Comparison of ENCODE assay signal across 21 cellular contexts in genomic region chr9:106149956-106150355, GRCh38.
DNase-seq lines count a peak whose midpoint lies in the region; ATAC-seq, FAIRE-seq and TF ChIP-seq lines count a peak whose summit lies in the region.
"Had no signal": no experiment of that assay in that cellular context is flagged by ENCODE, and none has a peak within 500 bp of the region (broad histone marks: within the 10 kb centered on the region; RNA-seq: fewer than 3 reads in every experiment).

No MANE protein-coding gene starts in this region.

- no peaks in the 10 kb centered on the region for H3K36me3 Mint-ChIP-seq in activated T-cell treated with anti-CD3 and anti-CD28 coated beads, Interleukin-2, amount 50 U/mL, for 72 hours (ENCODE audit: insufficient read depth in 2 of 2)
- H3K36me3 Mint-ChIP-seq: CD8-positive, alpha-beta T cell had no signal

- ATAC-seq in HepG2 (no peak), right lobe of liver (peak; percentile 78 to 87 (median 84)), GM21367 (IDR thresholded peaks at IDR 0.05; ENCODE audit: unreplicated experiment) (no peak)
- no peak for ATAC-seq in activated T-cell treated with anti-CD3 and anti-CD28 coated beads, Interleukin-2, amount 50 U/mL, for 72 hours (replicated peaks in 1 of 2)
- ATAC-seq: A549; CD8-positive, alpha-beta T cell had no signal

- TF ChIP-seq RAD21 in liver (IDR thresholded peaks at IDR 0.05) (peak; percentile 6 to 33), HepG2 (CRISPR knock-in tag; IDR thresholded peaks at IDR 0.05) (no peak)

- H3K27me3 ChIP-seq in liver (ENCODE audit: control insufficient read depth in 4 of 4, insufficient read depth in 4 of 4, low read length in 3 of 4), result no peaks in the 10 kb centered on the region
- H3K27me3 ChIP-seq in HepG2 (ENCODE audit: control insufficient read depth in 1 of 2, insufficient read depth in 2 of 2, low read length in 2 of 2), result no peaks in the 10 kb centered on the region
- no peaks in the 10 kb centered on the region for H3K27me3 ChIP-seq in right lobe of liver
- H3K27me3 ChIP-seq: BLaER1 treated with 17β-estradiol and CSF1 and Interleukin-3, amounts not matched to agents 10 nM and 100 nM had no signal

- CTCF ChIA-PET in HepG2 (lab: Yijun Ruan, JAX; ENCODE audit: low intra/inter-chr PET ratio, low total read pairs), result no interaction called here

- POLR2A ChIA-PET in HepG2 (lab: Yijun Ruan, JAX), result no interaction called here

- TF ChIP-seq CTCF in liver (IDR thresholded peaks at IDR 0.05; ENCODE audit: low read depth, low read length, missing input control), result no peak
- no peak for TF ChIP-seq CTCF in HepG2 (CRISPR knock-in tag; IDR thresholded peaks at IDR 0.05)
- no peak for TF ChIP-seq CTCF in LNCaP clone FGC (IDR thresholded peaks at IDR 0.05; ENCODE audit: control insufficient read depth, extremely low read depth, insufficient read depth)
- TF ChIP-seq CTCF in right lobe of liver (IDR thresholded peaks at IDR 0.05), result no peak

- no peak for TF ChIP-seq EP300 in HepG2 (IDR thresholded peaks at IDR 0.05; ENCODE audit: low read depth in 2 of 2, low read length in 2 of 2)
- TF ChIP-seq EP300 in HepG2 (CRISPR knock-in tag; IDR thresholded peaks at IDR 0.05; ENCODE audit: borderline replicate concordance), result no peak

- H3K9ac ChIP-seq in liver (ENCODE audit: low read depth in 1 of 2, low read length in 2 of 2), result no peak overlapping the region
- no peak overlapping the region for H3K9ac ChIP-seq in HepG2 (ENCODE audit: insufficient read depth, low read depth, low read length)
- H3K9ac ChIP-seq: BLaER1 treated with 17β-estradiol and CSF1 and Interleukin-3, amounts not matched to agents 10 nM and 100 nM had no signal

- H3K27ac ChIP-seq in liver (ENCODE audit: low read depth in 1 of 2, low read length in 2 of 2) (no peak overlapping the region), HepG2 (ENCODE audit: extremely low read length, insufficient read depth, low read length) (no peak overlapping the region), right lobe of liver (no peak overlapping the region)
- H3K27ac ChIP-seq: A549; BLaER1 treated with 17β-estradiol and CSF1 and Interleukin-3, amounts not matched to agents 10 nM and 100 nM had no signal

- no peak for DNase-seq in HepG2 (ENCODE audit: low spot score)
- DNase-seq in LNCaP clone FGC (ENCODE audit: low read depth), result peak; percentile 90
- peak; percentile 1 for DNase-seq in kidney glomerular epithelial cell (lab: John Stamatoyannopoulos, UW)
- DNase-seq in right lobe of liver, result no peak
- DNase-seq in activated T-cell treated with anti-CD3 and anti-CD28 coated beads, Interleukin-2, amount 50 U/mL, for 72 hours, result no peak
- DNase-seq in activated CD4-positive, alpha-beta T cell treated with anti-CD3 and anti-CD28 coated beads, Interleukin-2, amount 50 U/mL, for 1 hour, result no peak
- DNase-seq: AML-193; Caco-2; Calu3; CD4-positive, alpha-beta T cell; CD8-positive, alpha-beta T cell; DMS79 treated with DMSO at 0.1 percent for 48 hours; GF-D8 had no signal

- H3K79me2 ChIP-seq in HepG2 (ENCODE audit: insufficient read depth, low read length), result no peaks in the 10 kb centered on the region

- H3K27me3 Mint-ChIP-seq in activated T-cell treated with anti-CD3 and anti-CD28 coated beads, Interleukin-2, amount 50 U/mL, for 72 hours (ENCODE audit: low read depth), result no peaks in the 10 kb centered on the region
- H3K27me3 Mint-ChIP-seq: B cell; CD4-positive, alpha-beta T cell had no signal

- no peak for FAIRE-seq in HepG2 (lab: Jason Lieb, UNC)
- FAIRE-seq: A549, D721Med, G401.6, GM12891 had no signal

- no peak overlapping the region for H3K4me2 ChIP-seq in HepG2 (ENCODE audit: low read depth, low read length)
- H3K4me2 ChIP-seq: A549; BLaER1 treated with 17β-estradiol and CSF1 and Interleukin-3, amounts not matched to agents 10 nM and 100 nM had no signal

- no peak overlapping the region for H3K27ac Mint-ChIP-seq in activated T-cell treated with anti-CD3 and anti-CD28 coated beads, Interleukin-2, amount 50 U/mL, for 72 hours
- H3K27ac Mint-ChIP-seq: B cell; CD4-positive, alpha-beta T cell; CD8-positive, alpha-beta T cell had no signal

- H3K4me1 ChIP-seq in liver (ENCODE audit: control insufficient read depth in 4 of 4, insufficient read depth in 4 of 4, low read length in 3 of 4) (peaks cover 6 to 26% (median 15%) of the 10 kb centered on the region in 4 donors), HepG2 (ENCODE audit: insufficient read depth, low read length) (no peaks in the 10 kb centered on the region), right lobe of liver (peaks cover 0 to 22% (median 6%) of the 10 kb centered on the region in 4 donors)
- H3K4me1 ChIP-seq: A549, Caco-2 had no signal

- in situ Hi-C loops in HepG2 (cut with HindIII; ENCODE audit: extremely low pct_ligation_motif_present, low pct_unique_long_range_greater_than_20kb), result no loop called here

- intact Hi-C loops in HepG2 (cut with micrococcal nuclease; ENCODE audit: unreplicated experiment) (no loop called here), right lobe of liver (cut with DNase I) (no loop called here)

- H3K9me3 ChIP-seq in liver (ENCODE audit: control insufficient read depth in 4 of 4, low read length in 3 of 4) (no peaks in the 10 kb centered on the region), HepG2 (ENCODE audit: low read length) (no peaks in the 10 kb centered on the region), right lobe of liver (no peaks in the 10 kb centered on the region)
- H3K9me3 ChIP-seq: A549, Caco-2 had no signal

- no TSS peak for BruUV-seq in HepG2 (replicated peaks; lab: Mats Ljungman, UMichigan)

- no peak for TF ChIP-seq POLR2A in HepG2 (IDR thresholded peaks at IDR 0.05; ENCODE audit: insufficient read depth in 1 of 2, low read depth in 2 of 2, low read length in 2 of 2)
- no peak for TF ChIP-seq POLR2A in right lobe of liver (IDR thresholded peaks at IDR 0.05)

- no peaks in the 10 kb centered on the region for H4K20me1 ChIP-seq in HepG2 (ENCODE audit: insufficient read depth, low read length)
- H4K20me1 ChIP-seq: BLaER1 treated with 17β-estradiol and CSF1 and Interleukin-3, amounts not matched to agents 10 nM and 100 nM had no signal

- no peak overlapping the region for H2AFZ ChIP-seq in HepG2 (ENCODE audit: low read length)

- H3K4me1 Mint-ChIP-seq in activated T-cell treated with anti-CD3 and anti-CD28 coated beads, Interleukin-2, amount 50 U/mL, for 72 hours (ENCODE audit: low read depth), result no peaks in the 10 kb centered on the region
- H3K4me1 Mint-ChIP-seq: B cell had no signal

- H3K9me3 Mint-ChIP-seq in activated T-cell treated with anti-CD3 and anti-CD28 coated beads, Interleukin-2, amount 50 U/mL, for 72 hours, result peaks cover 0 to 7% of the 10 kb centered on the region in 2 donors

- no peak overlapping the region for H3K4me3 ChIP-seq in liver (ENCODE audit: low read depth in 1 of 3, low read length in 3 of 3)
- no peak overlapping the region for H3K4me3 ChIP-seq in HepG2 (replicated peaks in 1 of 3; ENCODE audit: insufficient read depth in 1 of 3, low read depth in 2 of 3, low read length in 3 of 3)
- no peak overlapping the region for H3K4me3 ChIP-seq in LNCaP clone FGC (ENCODE audit: low read depth, low read length)
- H3K4me3 ChIP-seq in right lobe of liver, result no peak overlapping the region
- H3K4me3 ChIP-seq: A549; BLaER1 treated with 17β-estradiol and CSF1 and Interleukin-3, amounts not matched to agents 10 nM and 100 nM had no signal

- 30% methylated on average over 1 of the region's 1 CpG for WGBS in liver
- 0% methylated on average over 1 of the region's 1 CpG for WGBS in HepG2 (ENCODE audit: low lambda C conversion rate)
- 15% methylated on average over 1 of the region's 1 CpG for WGBS in right lobe of liver (ENCODE audit: insufficient coverage, low coverage, low lambda C conversion rate, missing lambda C conversion rate)

- H3K4me3 Mint-ChIP-seq in activated T-cell treated with anti-CD3 and anti-CD28 coated beads, Interleukin-2, amount 50 U/mL, for 72 hours, result no peak overlapping the region
- H3K4me3 Mint-ChIP-seq: B cell; CD4-positive, alpha-beta T cell; CD8-positive, alpha-beta T cell had no signal

- no peaks in the 10 kb centered on the region for H3K36me3 ChIP-seq in liver (ENCODE audit: control insufficient read depth in 4 of 4, insufficient read depth in 3 of 4, low read depth in 1 of 4, low read length in 3 of 4)
- no peaks in the 10 kb centered on the region for H3K36me3 ChIP-seq in HepG2 (replicated peaks in 1 of 2; ENCODE audit: control insufficient read depth in 1 of 2, insufficient read depth in 2 of 2, low read length in 2 of 2)
- H3K36me3 ChIP-seq in right lobe of liver, result no peaks in the 10 kb centered on the region
- H3K36me3 ChIP-seq: BLaER1 treated with 17β-estradiol and CSF1 and Interleukin-3, amounts not matched to agents 10 nM and 100 nM had no signal

TF ChIP-seq in liver, 16 proteins besides CTCF, POLR2A, EP300 and RAD21 (continues in another document):
- TF ChIP-seq FOXA2 (IDR thresholded peaks at IDR 0.05) (peak; percentile 92), HNF4A (conservative IDR thresholded peaks at IDR 0.05) (peak; percentile 70 to 80), EGR1 (IDR thresholded peaks at IDR 0.05; ENCODE audit: low read depth in 2 of 2) (no peak), YY1 (IDR thresholded peaks at IDR 0.05) (peak; percentile 25)
- TF ChIP-seq, protein P1, sequence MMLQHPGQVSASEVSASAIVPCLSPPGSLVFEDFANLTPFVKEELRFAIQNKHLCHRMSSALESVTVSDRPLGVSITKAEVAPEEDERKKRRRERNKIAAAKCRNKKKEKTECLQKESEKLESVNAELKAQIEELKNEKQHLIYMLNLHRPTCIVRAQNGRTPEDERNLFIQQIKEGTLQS (IDR thresholded peaks at IDR 0.05), result no peak

TF ChIP-seq in HepG2, 621 proteins besides CTCF, POLR2A, EP300 and RAD21 (continues in another document):
- TF ChIP-seq ELF3 (CRISPR knock-in tag; IDR thresholded peaks at IDR 0.05) (no peak), ZSCAN20 (CRISPR knock-in tag; IDR thresholded peaks at IDR 0.05; ENCODE audit: borderline replicate concordance) (no peak), NFKBIZ (CRISPR knock-in tag; IDR thresholded peaks at IDR 0.05) (no peak), ZNF224 (CRISPR knock-in tag; IDR thresholded peaks at IDR 0.05) (no peak)
- TF ChIP-seq, protein P2, sequence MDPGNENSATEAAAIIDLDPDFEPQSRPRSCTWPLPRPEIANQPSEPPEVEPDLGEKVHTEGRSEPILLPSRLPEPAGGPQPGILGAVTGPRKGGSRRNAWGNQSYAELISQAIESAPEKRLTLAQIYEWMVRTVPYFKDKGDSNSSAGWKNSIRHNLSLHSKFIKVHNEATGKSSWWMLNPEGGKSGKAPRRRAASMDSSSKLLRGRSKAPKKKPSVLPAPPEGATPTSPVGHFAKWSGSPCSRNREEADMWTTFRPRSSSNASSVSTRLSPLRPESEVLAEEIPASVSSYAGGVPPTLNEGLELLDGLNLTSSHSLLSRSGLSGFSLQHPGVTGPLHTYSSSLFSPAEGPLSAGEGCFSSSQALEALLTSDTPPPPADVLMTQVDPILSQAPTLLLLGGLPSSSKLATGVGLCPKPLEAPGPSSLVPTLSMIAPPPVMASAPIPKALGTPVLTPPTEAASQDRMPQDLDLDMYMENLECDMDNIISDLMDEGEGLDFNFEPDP (CRISPR knock-in tag; conservative IDR thresholded peaks at IDR 0.05), result no peak

Comparison
In these comparisons a context has a peak if more than half of its experiments do, and no peak if none do; other contexts are left out.
1. ATAC-seq: peak in right lobe of liver (4 of 4); none in HepG2 (single experiment), activated T-cell treated with anti-CD3 and anti-CD28 coated beads, Interleukin-2, amount 50 U/mL, for 72 hours (0 of 2) and GM21367 (single experiment).
2. DNase-seq: peak in LNCaP clone FGC (single experiment) and kidney glomerular epithelial cell (single experiment); none in HepG2 (single experiment), right lobe of liver (0 of 3), activated T-cell treated with anti-CD3 and anti-CD28 coated beads, Interleukin-2, amount 50 U/mL, for 72 hours (0 of 2) and activated CD4-positive, alpha-beta T cell treated with anti-CD3 and anti-CD28 coated beads, Interleukin-2, amount 50 U/mL, for 1 hour (single experiment).